Comparison of ENCODE assay signal across 8 cellular contexts in the genomic region with DNA sequence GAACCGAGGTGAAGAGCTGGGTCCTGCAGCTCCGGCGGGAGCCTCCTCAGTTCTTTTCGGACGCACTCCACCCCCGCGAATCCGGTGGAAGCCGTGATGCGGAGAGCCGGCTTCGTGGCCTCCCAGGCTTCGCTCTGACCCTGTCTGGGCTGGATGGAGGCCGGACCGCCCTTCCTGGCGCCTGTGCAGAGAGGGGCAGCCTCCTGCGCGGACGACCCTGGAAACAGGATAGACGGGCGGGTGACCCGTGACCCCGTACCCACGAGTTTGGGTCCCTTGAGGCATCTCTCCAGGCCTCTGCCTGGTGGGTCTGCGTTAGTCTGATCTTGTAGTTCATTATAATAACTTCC.
DNase-seq lines count a peak whose midpoint lies in the region; ATAC-seq and TF ChIP-seq lines count a peak whose summit lies in the region.
"Not testable (repeated sequence)": the region's sequence is repeated elsewhere in the genome, so short reads cannot be mapped to it uniquely, and the experiment has no call there.

No MANE protein-coding gene starts in this region.

- WGBS in mammary epithelial cell (ENCODE audit: low coverage, missing lambda C conversion rate): 13% methylated on average over 25 of the region's 25 CpGs

- peak overlapping the region; percentile 66 for H3K4me2 ChIP-seq in OCI-LY3 (ENCODE audit: low read length)
- peak overlapping the region; percentile 71 for H3K4me2 ChIP-seq in mammary epithelial cell (ENCODE audit: insufficient read depth, low read depth, low read length)

- ATAC-seq in GM21360 (IDR thresholded peaks at IDR 0.05; ENCODE audit: unreplicated experiment) (peak; percentile 35), HG03095 (IDR thresholded peaks at IDR 0.05; ENCODE audit: unreplicated experiment) (peak; percentile 41), left cardiac atrium (peak in 1 of 2 donors; percentile 51)
- not testable (repeated sequence) for ATAC-seq in naive thymus-derived CD4-positive, alpha-beta T cell

- not testable (repeated sequence) for H3K36me3 ChIP-seq in OCI-LY3 (replicated peaks; ENCODE audit: low read depth, low read length); mammary epithelial cell (ENCODE audit: insufficient read depth, low read length); naive thymus-derived CD4-positive, alpha-beta T cell (ENCODE audit: control insufficient read depth in 2 of 3, insufficient read depth in 3 of 3, low read length in 3 of 3)

- DNase-seq in ELR (ENCODE audit: low read depth) (peak; percentile 50), left cardiac atrium (peak; percentile 76)
- DNase-seq in mammary epithelial cell; naive thymus-derived CD4-positive, alpha-beta T cell: not testable (repeated sequence)

- H3K4me3 Mint-ChIP-seq in naive thymus-derived CD4-positive, alpha-beta T cell: not testable (repeated sequence)

- dilution Hi-C loops in mammary epithelial cell (cut with HindIII; ENCODE audit: low sequenced_read_pairs): not testable (repeated sequence)

- H3K4me1 ChIP-seq in OCI-LY3 (ENCODE audit: low read length): peaks cover 14% of the 10 kb centered on the region
- H3K4me1 ChIP-seq in mammary epithelial cell (ENCODE audit: insufficient read depth, low read length): not testable (repeated sequence)
- H3K4me1 ChIP-seq in naive thymus-derived CD4-positive, alpha-beta T cell (ENCODE audit: control insufficient read depth in 2 of 2, insufficient read depth in 2 of 2, low read length in 2 of 2): peaks cover 7 to 20% of the 10 kb centered on the region in 2 donors

- not testable (repeated sequence) for TF ChIP-seq CTCF in OCI-LY3 (IDR thresholded peaks at IDR 0.05; ENCODE audit: low read depth, low read length); mammary epithelial cell (conservative IDR thresholded peaks at IDR 0.05 in 1 of 2, IDR thresholded peaks at IDR 0.05 in 1 of 2; ENCODE audit: extremely low read depth in 1 of 2, insufficient read depth in 1 of 2, low read depth in 1 of 2, low read length in 2 of 2)

- H3K9ac ChIP-seq in OCI-LY3 (ENCODE audit: low read length): peak overlapping the region; percentile 82
- peak overlapping the region; percentile 87 for H3K9ac ChIP-seq in mammary epithelial cell (ENCODE audit: insufficient read depth, low read length)

- H3K79me2 ChIP-seq in OCI-LY3 (ENCODE audit: low read length) (peaks cover 38% of the 10 kb centered on the region), mammary epithelial cell (ENCODE audit: insufficient read depth, low read length) (peaks cover 18% of the 10 kb centered on the region)

- H3K27ac ChIP-seq in OCI-LY3 (ENCODE audit: low read length) (peak overlapping the region; percentile 81), mammary epithelial cell (ENCODE audit: insufficient read depth, low read depth, low read length) (peak overlapping the region; percentile 75), temporal lobe (ENCODE audit: low read depth, low read length) (peak overlapping the region; percentile 95)
- H3K27ac ChIP-seq in naive thymus-derived CD4-positive, alpha-beta T cell (ENCODE audit: low read depth, low read length): peak overlapping the region; percentile 83

- TSS peak; percentile 53 for BruUV-seq in mammary epithelial cell (replicated peaks; lab: Mats Ljungman, UMichigan)

- POLR2A ChIA-PET in naive thymus-derived CD4-positive, alpha-beta T cell (lab: Charles Lee): not testable (repeated sequence)

- H3K27ac Mint-ChIP-seq in naive thymus-derived CD4-positive, alpha-beta T cell: peak overlapping the region in 1 of 9 donors; percentile 100

- H4K20me1 ChIP-seq in OCI-LY3 (ENCODE audit: insufficient read depth, low read length); mammary epithelial cell (ENCODE audit: insufficient read depth, low read length): not testable (repeated sequence)

- in situ Hi-C loops in mammary epithelial cell (cut with MboI; ENCODE audit: low sequenced_read_pairs in 2 of 2): not testable (repeated sequence)

- H2AFZ ChIP-seq in OCI-LY3 (ENCODE audit: low read depth, low read length): peak overlapping the region; percentile 55; the same call in 1 of the 2 replicates
- peak overlapping the region; percentile 100 for H2AFZ ChIP-seq in mammary epithelial cell (ENCODE audit: low read depth, low read length)

- not testable (repeated sequence) for H3K27me3 ChIP-seq in OCI-LY3 (ENCODE audit: low read depth, low read length); mammary epithelial cell (ENCODE audit: insufficient read depth, low read length); naive thymus-derived CD4-positive, alpha-beta T cell (ENCODE audit: control insufficient read depth in 2 of 2, insufficient read depth in 2 of 2, low read length in 2 of 2)

- CTCF ChIA-PET in mammary epithelial cell (lab: Charles Lee; ENCODE audit: low non-redundant PET); naive thymus-derived CD4-positive, alpha-beta T cell (lab: Charles Lee): not testable (repeated sequence)

- intact Hi-C loops in mammary epithelial cell (cut with micrococcal nuclease); left cardiac atrium (cut with DNase I); naive thymus-derived CD4-positive, alpha-beta T cell (cut with micrococcal nuclease): not testable (repeated sequence)

- H3K27me3 Mint-ChIP-seq in naive thymus-derived CD4-positive, alpha-beta T cell: not testable (repeated sequence)

- peaks cover 24 to 53% (median 44%) of the 10 kb centered on the region in 7 donors for H3K4me1 Mint-ChIP-seq in naive thymus-derived CD4-positive, alpha-beta T cell

- not testable (repeated sequence) for H3K9me3 Mint-ChIP-seq in naive thymus-derived CD4-positive, alpha-beta T cell

- H3K36me3 Mint-ChIP-seq in naive thymus-derived CD4-positive, alpha-beta T cell: peaks cover 16 to 26% (median 20%) of the 10 kb centered on the region in 5 donors

- not testable (repeated sequence) for H3K9me3 ChIP-seq in OCI-LY3 (ENCODE audit: insufficient read depth, low read length); mammary epithelial cell (replicated peaks; ENCODE audit: insufficient read depth, low read length); naive thymus-derived CD4-positive, alpha-beta T cell (ENCODE audit: control insufficient read depth in 2 of 3, low read length in 3 of 3)

- peak overlapping the region; percentile 85 for H3K4me3 ChIP-seq in OCI-LY3 (ENCODE audit: low read length)
- H3K4me3 ChIP-seq in mammary epithelial cell (replicated peaks in 1 of 3; ENCODE audit: insufficient read depth in 1 of 3, low read depth in 2 of 3, low read length in 3 of 3): peak overlapping the region; percentile 77 to 93 (median 88)
- peak overlapping the region; percentile 100 for H3K4me3 ChIP-seq in naive thymus-derived CD4-positive, alpha-beta T cell (ENCODE audit: low read length)
